Comparison of ENCODE assay signal across 1 cellular context in the genomic region with DNA sequence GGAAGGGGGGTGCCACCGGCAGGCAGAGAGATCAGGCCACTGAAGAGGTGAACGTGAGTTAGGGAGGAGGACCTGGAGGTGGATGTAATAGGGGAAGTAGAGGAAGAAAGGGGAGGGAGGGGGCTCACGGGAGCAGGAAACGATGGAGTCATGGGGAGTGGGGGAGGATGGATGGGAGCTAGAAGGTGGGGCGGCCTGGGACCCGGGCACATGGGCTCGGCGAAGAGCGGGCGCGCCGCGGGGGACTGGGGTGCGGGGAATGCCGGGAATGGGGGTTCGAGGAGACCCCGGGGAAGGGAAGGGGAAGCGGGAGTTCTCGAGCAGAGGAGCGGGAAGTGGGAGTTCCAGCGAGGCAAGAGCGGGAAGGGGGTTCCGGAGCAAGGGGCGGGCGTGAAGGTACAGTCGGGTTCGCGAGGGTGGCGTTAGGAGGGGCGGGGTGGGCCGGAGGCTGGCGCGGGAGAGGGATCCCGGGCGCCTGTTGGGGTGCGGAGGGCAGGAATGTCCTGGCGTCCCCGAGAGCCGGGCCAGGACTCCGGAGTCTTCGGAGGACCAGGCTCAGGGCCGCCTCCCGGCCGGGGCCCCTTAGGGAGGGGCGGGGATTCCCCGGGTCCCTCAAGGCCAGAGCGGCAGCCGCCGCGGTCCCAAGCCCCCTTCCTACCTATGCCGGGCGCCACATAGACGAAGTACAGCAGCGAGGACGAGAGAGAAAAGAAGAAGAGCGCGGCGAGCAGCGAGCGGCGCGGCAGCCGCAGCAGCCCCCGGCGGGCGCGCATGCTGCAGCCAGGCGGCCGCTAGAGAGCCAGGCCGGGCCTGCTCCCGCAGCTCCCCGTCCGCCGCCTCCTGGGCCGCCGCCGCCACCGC.
TF ChIP-seq lines count a peak whose summit lies in the region.

No MANE protein-coding gene starts in this region.

TF ChIP-seq in HepG2, 621 proteins besides CTCF, POLR2A, EP300 and RAD21 (continued from another document and continues in another):
- TF ChIP-seq, protein P1, sequence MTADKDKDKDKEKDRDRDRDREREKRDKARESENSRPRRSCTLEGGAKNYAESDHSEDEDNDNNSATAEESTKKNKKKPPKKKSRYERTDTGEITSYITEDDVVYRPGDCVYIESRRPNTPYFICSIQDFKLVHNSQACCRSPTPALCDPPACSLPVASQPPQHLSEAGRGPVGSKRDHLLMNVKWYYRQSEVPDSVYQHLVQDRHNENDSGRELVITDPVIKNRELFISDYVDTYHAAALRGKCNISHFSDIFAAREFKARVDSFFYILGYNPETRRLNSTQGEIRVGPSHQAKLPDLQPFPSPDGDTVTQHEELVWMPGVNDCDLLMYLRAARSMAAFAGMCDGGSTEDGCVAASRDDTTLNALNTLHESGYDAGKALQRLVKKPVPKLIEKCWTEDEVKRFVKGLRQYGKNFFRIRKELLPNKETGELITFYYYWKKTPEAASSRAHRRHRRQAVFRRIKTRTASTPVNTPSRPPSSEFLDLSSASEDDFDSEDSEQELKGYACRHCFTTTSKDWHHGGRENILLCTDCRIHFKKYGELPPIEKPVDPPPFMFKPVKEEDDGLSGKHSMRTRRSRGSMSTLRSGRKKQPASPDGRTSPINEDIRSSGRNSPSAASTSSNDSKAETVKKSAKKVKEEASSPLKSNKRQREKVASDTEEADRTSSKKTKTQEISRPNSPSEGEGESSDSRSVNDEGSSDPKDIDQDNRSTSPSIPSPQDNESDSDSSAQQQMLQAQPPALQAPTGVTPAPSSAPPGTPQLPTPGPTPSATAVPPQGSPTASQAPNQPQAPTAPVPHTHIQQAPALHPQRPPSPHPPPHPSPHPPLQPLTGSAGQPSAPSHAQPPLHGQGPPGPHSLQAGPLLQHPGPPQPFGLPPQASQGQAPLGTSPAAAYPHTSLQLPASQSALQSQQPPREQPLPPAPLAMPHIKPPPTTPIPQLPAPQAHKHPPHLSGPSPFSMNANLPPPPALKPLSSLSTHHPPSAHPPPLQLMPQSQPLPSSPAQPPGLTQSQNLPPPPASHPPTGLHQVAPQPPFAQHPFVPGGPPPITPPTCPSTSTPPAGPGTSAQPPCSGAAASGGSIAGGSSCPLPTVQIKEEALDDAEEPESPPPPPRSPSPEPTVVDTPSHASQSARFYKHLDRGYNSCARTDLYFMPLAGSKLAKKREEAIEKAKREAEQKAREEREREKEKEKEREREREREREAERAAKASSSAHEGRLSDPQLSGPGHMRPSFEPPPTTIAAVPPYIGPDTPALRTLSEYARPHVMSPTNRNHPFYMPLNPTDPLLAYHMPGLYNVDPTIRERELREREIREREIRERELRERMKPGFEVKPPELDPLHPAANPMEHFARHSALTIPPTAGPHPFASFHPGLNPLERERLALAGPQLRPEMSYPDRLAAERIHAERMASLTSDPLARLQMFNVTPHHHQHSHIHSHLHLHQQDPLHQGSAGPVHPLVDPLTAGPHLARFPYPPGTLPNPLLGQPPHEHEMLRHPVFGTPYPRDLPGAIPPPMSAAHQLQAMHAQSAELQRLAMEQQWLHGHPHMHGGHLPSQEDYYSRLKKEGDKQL (CRISPR knock-in tag; IDR thresholded peaks at IDR 0.05; ENCODE audit: low read depth) = no peak
- peak; percentile 66 for TF ChIP-seq KMT2B (CRISPR knock-in tag; IDR thresholded peaks at IDR 0.05)
- TF ChIP-seq, protein P2, sequence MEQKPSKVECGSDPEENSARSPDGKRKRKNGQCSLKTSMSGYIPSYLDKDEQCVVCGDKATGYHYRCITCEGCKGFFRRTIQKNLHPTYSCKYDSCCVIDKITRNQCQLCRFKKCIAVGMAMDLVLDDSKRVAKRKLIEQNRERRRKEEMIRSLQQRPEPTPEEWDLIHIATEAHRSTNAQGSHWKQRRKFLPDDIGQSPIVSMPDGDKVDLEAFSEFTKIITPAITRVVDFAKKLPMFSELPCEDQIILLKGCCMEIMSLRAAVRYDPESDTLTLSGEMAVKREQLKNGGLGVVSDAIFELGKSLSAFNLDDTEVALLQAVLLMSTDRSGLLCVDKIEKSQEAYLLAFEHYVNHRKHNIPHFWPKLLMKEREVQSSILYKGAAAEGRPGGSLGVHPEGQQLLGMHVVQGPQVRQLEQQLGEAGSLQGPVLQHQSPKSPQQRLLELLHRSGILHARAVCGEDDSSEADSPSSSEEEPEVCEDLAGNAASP (CRISPR knock-in tag; IDR thresholded peaks at IDR 0.05; ENCODE audit: borderline replicate concordance) = peak; percentile 43
- TF ChIP-seq KLF9 (CRISPR knock-in tag; IDR thresholded peaks at IDR 0.05; ENCODE audit: low read depth) = no peak
- TF ChIP-seq POLR2AphosphoS2 (IDR thresholded peaks at IDR 0.05; ENCODE audit: low read depth, low read length) = no peak
- TF ChIP-seq, protein P3, sequence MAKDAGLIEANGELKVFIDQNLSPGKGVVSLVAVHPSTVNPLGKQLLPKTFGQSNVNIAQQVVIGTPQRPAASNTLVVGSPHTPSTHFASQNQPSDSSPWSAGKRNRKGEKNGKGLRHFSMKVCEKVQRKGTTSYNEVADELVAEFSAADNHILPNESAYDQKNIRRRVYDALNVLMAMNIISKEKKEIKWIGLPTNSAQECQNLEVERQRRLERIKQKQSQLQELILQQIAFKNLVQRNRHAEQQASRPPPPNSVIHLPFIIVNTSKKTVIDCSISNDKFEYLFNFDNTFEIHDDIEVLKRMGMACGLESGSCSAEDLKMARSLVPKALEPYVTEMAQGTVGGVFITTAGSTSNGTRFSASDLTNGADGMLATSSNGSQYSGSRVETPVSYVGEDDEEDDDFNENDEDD (CRISPR knock-in tag; IDR thresholded peaks at IDR 0.05; ENCODE audit: borderline replicate concordance) = peak; percentile 38; the same call in 1 of the 2 replicates
- TF ChIP-seq, protein P4, sequence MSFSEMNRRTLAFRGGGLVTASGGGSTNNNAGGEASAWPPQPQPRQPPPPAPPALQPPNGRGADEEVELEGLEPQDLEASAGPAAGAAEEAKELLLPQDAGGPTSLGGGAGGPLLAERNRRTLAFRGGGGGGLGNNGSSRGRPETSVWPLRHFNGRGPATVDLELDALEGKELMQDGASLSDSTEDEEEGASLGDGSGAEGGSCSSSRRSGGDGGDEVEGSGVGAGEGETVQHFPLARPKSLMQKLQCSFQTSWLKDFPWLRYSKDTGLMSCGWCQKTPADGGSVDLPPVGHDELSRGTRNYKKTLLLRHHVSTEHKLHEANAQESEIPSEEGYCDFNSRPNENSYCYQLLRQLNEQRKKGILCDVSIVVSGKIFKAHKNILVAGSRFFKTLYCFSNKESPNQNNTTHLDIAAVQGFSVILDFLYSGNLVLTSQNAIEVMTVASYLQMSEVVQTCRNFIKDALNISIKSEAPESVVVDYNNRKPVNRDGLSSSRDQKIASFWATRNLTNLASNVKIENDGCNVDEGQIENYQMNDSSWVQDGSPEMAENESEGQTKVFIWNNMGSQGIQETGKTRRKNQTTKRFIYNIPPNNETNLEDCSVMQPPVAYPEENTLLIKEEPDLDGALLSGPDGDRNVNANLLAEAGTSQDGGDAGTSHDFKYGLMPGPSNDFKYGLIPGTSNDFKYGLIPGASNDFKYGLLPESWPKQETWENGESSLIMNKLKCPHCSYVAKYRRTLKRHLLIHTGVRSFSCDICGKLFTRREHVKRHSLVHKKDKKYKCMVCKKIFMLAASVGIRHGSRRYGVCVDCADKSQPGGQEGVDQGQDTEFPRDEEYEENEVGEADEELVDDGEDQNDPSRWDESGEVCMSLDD (CRISPR knock-in tag; IDR thresholded peaks at IDR 0.05; ENCODE audit: borderline replicate concordance) = 0 out of 2 replicates have a peak, but pooled peaks have one; percentile 54
- TF ChIP-seq, protein P5, sequence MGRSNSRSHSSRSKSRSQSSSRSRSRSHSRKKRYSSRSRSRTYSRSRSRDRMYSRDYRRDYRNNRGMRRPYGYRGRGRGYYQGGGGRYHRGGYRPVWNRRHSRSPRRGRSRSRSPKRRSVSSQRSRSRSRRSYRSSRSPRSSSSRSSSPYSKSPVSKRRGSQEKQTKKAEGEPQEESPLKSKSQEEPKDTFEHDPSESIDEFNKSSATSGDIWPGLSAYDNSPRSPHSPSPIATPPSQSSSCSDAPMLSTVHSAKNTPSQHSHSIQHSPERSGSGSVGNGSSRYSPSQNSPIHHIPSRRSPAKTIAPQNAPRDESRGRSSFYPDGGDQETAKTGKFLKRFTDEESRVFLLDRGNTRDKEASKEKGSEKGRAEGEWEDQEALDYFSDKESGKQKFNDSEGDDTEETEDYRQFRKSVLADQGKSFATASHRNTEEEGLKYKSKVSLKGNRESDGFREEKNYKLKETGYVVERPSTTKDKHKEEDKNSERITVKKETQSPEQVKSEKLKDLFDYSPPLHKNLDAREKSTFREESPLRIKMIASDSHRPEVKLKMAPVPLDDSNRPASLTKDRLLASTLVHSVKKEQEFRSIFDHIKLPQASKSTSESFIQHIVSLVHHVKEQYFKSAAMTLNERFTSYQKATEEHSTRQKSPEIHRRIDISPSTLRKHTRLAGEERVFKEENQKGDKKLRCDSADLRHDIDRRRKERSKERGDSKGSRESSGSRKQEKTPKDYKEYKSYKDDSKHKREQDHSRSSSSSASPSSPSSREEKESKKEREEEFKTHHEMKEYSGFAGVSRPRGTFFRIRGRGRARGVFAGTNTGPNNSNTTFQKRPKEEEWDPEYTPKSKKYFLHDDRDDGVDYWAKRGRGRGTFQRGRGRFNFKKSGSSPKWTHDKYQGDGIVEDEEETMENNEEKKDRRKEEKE (IDR thresholded peaks at IDR 0.05) = no peak
- no peak for TF ChIP-seq ELF4 (CRISPR knock-in tag; IDR thresholded peaks at IDR 0.05; ENCODE audit: borderline replicate concordance)
- TF ChIP-seq NR2F6 (IDR thresholded peaks at IDR 0.05) = no peak
- TF ChIP-seq NR2F6 (CRISPR knock-in tag; IDR thresholded peaks at IDR 0.05) = no peak
- no peak for TF ChIP-seq MAFF (IDR thresholded peaks at IDR 0.05; ENCODE audit: low read depth, low read length)
- peak; percentile 46 for TF ChIP-seq ZNF143 (CRISPR knock-in tag; IDR thresholded peaks at IDR 0.05)
- no peak for TF ChIP-seq REXO4 (CRISPR knock-in tag; IDR thresholded peaks at IDR 0.05; ENCODE audit: borderline replicate concordance)
- TF ChIP-seq NR2F2 (IDR thresholded peaks at IDR 0.05; ENCODE audit: borderline replicate concordance, low read depth) = no peak
- TF ChIP-seq TARDBP (CRISPR knock-in tag; IDR thresholded peaks at IDR 0.05) = peak; percentile 53; the same call in 1 of the 2 replicates
- TF ChIP-seq ZNF496 (CRISPR knock-in tag; IDR thresholded peaks at IDR 0.05; ENCODE audit: insufficient replicate concordance) = no peak
- TF ChIP-seq ZBTB8A (CRISPR knock-in tag; IDR thresholded peaks at IDR 0.05; ENCODE audit: borderline replicate concordance, low read depth) = no peak
- TF ChIP-seq, protein P6, sequence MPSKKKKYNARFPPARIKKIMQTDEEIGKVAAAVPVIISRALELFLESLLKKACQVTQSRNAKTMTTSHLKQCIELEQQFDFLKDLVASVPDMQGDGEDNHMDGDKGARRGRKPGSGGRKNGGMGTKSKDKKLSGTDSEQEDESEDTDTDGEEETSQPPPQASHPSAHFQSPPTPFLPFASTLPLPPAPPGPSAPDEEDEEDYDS (CRISPR knock-in tag; IDR thresholded peaks at IDR 0.05) = 0 out of 2 replicates have a peak, but pooled peaks have one; percentile 4
- TF ChIP-seq, protein P7, sequence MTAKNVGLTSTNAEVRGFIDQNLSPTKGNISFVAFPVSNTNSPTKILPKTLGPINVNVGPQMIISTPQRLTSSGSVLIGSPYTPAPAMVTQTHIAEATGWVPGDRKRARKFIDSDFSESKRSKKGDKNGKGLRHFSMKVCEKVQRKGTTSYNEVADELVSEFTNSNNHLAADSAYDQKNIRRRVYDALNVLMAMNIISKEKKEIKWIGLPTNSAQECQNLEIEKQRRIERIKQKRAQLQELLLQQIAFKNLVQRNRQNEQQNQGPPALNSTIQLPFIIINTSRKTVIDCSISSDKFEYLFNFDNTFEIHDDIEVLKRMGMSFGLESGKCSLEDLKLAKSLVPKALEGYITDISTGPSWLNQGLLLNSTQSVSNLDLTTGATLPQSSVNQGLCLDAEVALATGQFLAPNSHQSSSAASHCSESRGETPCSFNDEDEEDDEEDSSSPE (CRISPR knock-in tag; IDR thresholded peaks at IDR 0.05) = no peak; the same call in none of the 2 replicates
- TF ChIP-seq GPN1 (CRISPR knock-in tag; IDR thresholded peaks at IDR 0.05; ENCODE audit: borderline replicate concordance) = no peak
- TF ChIP-seq, protein P8, sequence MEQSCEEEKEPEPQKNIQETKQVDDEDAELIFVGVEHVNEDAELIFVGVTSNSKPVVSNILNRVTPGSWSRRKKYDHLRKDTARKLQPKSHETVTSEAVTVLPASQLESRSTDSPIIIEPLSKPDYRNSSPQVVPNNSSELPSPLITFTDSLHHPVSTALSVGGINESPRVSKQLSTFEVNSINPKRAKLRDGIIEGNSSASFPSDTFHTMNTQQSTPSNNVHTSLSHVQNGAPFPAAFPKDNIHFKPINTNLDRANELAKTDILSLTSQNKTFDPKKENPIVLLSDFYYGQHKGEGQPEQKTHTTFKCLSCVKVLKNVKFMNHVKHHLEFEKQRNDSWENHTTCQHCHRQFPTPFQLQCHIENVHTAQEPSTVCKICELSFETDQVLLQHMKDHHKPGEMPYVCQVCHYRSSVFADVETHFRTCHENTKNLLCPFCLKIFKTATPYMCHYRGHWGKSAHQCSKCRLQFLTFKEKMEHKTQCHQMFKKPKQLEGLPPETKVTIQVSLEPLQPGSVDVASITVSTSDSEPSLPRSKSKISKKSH (CRISPR knock-in tag; IDR thresholded peaks at IDR 0.05; ENCODE audit: borderline replicate concordance) = peak; percentile 46; the same call in 1 of the 2 replicates
- TF ChIP-seq, protein P9, sequence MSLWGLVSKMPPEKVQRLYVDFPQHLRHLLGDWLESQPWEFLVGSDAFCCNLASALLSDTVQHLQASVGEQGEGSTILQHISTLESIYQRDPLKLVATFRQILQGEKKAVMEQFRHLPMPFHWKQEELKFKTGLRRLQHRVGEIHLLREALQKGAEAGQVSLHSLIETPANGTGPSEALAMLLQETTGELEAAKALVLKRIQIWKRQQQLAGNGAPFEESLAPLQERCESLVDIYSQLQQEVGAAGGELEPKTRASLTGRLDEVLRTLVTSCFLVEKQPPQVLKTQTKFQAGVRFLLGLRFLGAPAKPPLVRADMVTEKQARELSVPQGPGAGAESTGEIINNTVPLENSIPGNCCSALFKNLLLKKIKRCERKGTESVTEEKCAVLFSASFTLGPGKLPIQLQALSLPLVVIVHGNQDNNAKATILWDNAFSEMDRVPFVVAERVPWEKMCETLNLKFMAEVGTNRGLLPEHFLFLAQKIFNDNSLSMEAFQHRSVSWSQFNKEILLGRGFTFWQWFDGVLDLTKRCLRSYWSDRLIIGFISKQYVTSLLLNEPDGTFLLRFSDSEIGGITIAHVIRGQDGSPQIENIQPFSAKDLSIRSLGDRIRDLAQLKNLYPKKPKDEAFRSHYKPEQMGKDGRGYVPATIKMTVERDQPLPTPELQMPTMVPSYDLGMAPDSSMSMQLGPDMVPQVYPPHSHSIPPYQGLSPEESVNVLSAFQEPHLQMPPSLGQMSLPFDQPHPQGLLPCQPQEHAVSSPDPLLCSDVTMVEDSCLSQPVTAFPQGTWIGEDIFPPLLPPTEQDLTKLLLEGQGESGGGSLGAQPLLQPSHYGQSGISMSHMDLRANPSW (CRISPR knock-in tag; IDR thresholded peaks at IDR 0.05; ENCODE audit: borderline replicate concordance) = no peak
- no peak for TF ChIP-seq ZNF83 (CRISPR knock-in tag; IDR thresholded peaks at IDR 0.05; ENCODE audit: borderline replicate concordance)
- TF ChIP-seq CHD2 (IDR thresholded peaks at IDR 0.05; ENCODE audit: low read depth, low read length) = no peak
- peak; percentile 31 for TF ChIP-seq ZNF263 (CRISPR knock-in tag; IDR thresholded peaks at IDR 0.05)
- 0 out of 2 replicates have a peak, but pooled peaks have one; percentile 50 for TF ChIP-seq ATAD3A (CRISPR knock-in tag; IDR thresholded peaks at IDR 0.05)
- TF ChIP-seq ZNF589 (CRISPR knock-in tag; conservative IDR thresholded peaks at IDR 0.05) = no peak
- TF ChIP-seq FOXK2 (IDR thresholded peaks at IDR 0.05) = no peak
- TF ChIP-seq THAP11 (CRISPR knock-in tag; IDR thresholded peaks at IDR 0.05) = no peak
- no peak for TF ChIP-seq ZNF678 (CRISPR knock-in tag; IDR thresholded peaks at IDR 0.05)
- TF ChIP-seq FOXP1 (IDR thresholded peaks at IDR 0.05) = no peak
- TF ChIP-seq FOXP1 (CRISPR knock-in tag; IDR thresholded peaks at IDR 0.05) = no peak
- TF ChIP-seq ZNF431 (CRISPR knock-in tag; IDR thresholded peaks at IDR 0.05; ENCODE audit: borderline replicate concordance, low read depth) = peak; percentile 19; the same call in 1 of the 2 replicates
- TF ChIP-seq ZNF382 (CRISPR knock-in tag; IDR thresholded peaks at IDR 0.05; ENCODE audit: borderline replicate concordance) = no peak
